ENCODE assay signal across 20 cellular contexts in the genomic region with DNA sequence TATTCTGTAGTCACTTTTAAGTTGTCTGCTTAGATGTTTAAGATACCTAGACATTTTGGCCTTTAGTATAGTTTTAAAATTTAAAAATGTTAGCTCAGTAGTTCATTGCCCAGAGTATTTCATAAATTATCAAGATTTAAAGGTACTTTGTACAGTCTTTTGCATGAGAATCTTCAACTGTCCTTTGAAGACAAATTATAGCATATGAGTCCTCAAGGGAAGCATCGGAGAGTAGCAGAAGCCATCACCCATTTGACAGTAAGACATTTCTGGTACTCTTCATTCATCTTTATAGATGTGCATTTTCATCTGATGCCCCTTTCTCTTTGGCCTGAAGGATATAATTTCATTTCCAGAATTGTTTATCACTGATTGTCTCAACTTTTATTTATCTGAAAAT.
DNase-seq lines count a peak whose midpoint lies in the region; ATAC-seq and TF ChIP-seq lines count a peak whose summit lies in the region.
"Had no signal": no experiment of that assay in that cellular context is flagged by ENCODE, and none has a peak within 500 bp of the region (broad histone marks: within the 10 kb centered on the region; RNA-seq: fewer than 3 reads in every experiment).

No MANE protein-coding gene starts in this region.

- ATAC-seq in CD4-positive, alpha-beta T cell (ENCODE audit: poor library complexity), result no peak
- ATAC-seq in T-helper 17 cell, result no peak
- ATAC-seq in memory B cell (ENCODE audit: low read depth), result no peak

- no peaks in the 10 kb centered on the region for H3K9me3 ChIP-seq in CD4-positive, alpha-beta T cell (ENCODE audit: control insufficient read depth, low read length)
- no peaks in the 10 kb centered on the region for H3K9me3 ChIP-seq in T-helper 17 cell (ENCODE audit: control insufficient read depth, low read length, poor library complexity, severe bottlenecking)
- H3K9me3 ChIP-seq: left ventricle myocardium inferior, tibial nerve had no signal

- no peaks in the 10 kb centered on the region for H3K27me3 ChIP-seq in CD4-positive, alpha-beta T cell (ENCODE audit: control insufficient read depth, insufficient read depth, low read length)
- H3K27me3 ChIP-seq: tibial nerve had no signal

- no peaks in the 10 kb centered on the region for H3K27me3 Mint-ChIP-seq in activated CD4-positive, alpha-beta T cell treated with anti-CD3 and anti-CD28 coated beads, Interleukin-2, amount 10 ng/mL, durations not matched to agents 7 days and 5 days
- H3K27me3 Mint-ChIP-seq in CD4-positive, alpha-beta T cell, result no peaks in the 10 kb centered on the region
- no peaks in the 10 kb centered on the region for H3K27me3 Mint-ChIP-seq in T-helper 17 cell
- H3K27me3 Mint-ChIP-seq in memory B cell, result no peaks in the 10 kb centered on the region

- H3K27ac Mint-ChIP-seq in activated CD4-positive, alpha-beta T cell treated with anti-CD3 and anti-CD28 coated beads, Interleukin-2, amount 10 ng/mL, durations not matched to agents 7 days and 5 days, result peak overlapping the region; percentile 69
- peak overlapping the region; percentile 70 for H3K27ac Mint-ChIP-seq in CD4-positive, alpha-beta T cell
- peak overlapping the region; percentile 59 for H3K27ac Mint-ChIP-seq in T-helper 17 cell
- H3K27ac Mint-ChIP-seq in memory B cell, result peak overlapping the region; percentile 78

- DNase-seq in activated CD4-positive, alpha-beta T cell treated with anti-CD3 and anti-CD28 coated beads, Interleukin-2, amount 10 ng/mL, durations not matched to agents 7 days and 5 days, result no peak
- DNase-seq in activated CD4-positive, alpha-beta T cell treated with anti-CD3 and anti-CD28 coated beads for 48 hours, result no peak
- DNase-seq in CD4-positive, alpha-beta T cell, result no peak
- DNase-seq in T-helper 17 cell, result no peak
- no peak for DNase-seq in memory B cell (ENCODE audit: low spot score in 2 of 2)
- DNase-seq in NCI-H2227 (lab: John Stamatoyannopoulos, UW; ENCODE audit: unreplicated experiment), result no peak
- no peak for DNase-seq in germinal center (ENCODE audit: low spot score)
- DNase-seq in 8988T, result no peak
- DNase-seq: activated CD4-positive, alpha-beta T cell treated with anti-CD3 and anti-CD28 coated beads for 1 hour; amygdala; glutamatergic neuron; H7; islet precursor cell; left ventricle myocardium inferior; NCI-H1105; NCI-H187 treated with DMSO at 0.1 percent for 48 hours; NCI-H2171 treated with DMSO at 0.1 percent for 48 hours; NCI-H524 treated with DMSO at 0.1 percent for 48 hours; NK-92 treated with Interleukin-12 subunit alpha and Interleukin-12 subunit beta, amount 100 ng/mL, for 24 hours had no signal

- intact Hi-C loops in CD4-positive, alpha-beta T cell (cut with DNase I, micrococcal nuclease), result no loop called here

- TF ChIP-seq CTCF in CD4-positive, alpha-beta T cell (IDR thresholded peaks at IDR 0.05), result no peak

- H3K27ac ChIP-seq in CD4-positive, alpha-beta T cell (ENCODE audit: low read depth, low read length), result no peak overlapping the region
- H3K27ac ChIP-seq: left ventricle myocardium inferior, tibial nerve had no signal

- POLR2A ChIA-PET in activated CD4-positive, alpha-beta T cell treated with anti-CD3 and anti-CD28 coated beads, Interleukin-2, amount 10 ng/mL, durations not matched to agents 7 days and 5 days (lab: Charles Lee), result no interaction called here
- POLR2A ChIA-PET in CD4-positive, alpha-beta T cell (lab: Charles Lee), result no interaction called here

- H3K36me3 Mint-ChIP-seq in activated CD4-positive, alpha-beta T cell treated with anti-CD3 and anti-CD28 coated beads, Interleukin-2, amount 10 ng/mL, durations not matched to agents 7 days and 5 days (ENCODE audit: low read depth), result peaks cover 47% of the 10 kb centered on the region
- peaks cover 62% of the 10 kb centered on the region for H3K36me3 Mint-ChIP-seq in CD4-positive, alpha-beta T cell (ENCODE audit: low read depth)
- H3K36me3 Mint-ChIP-seq in T-helper 17 cell (ENCODE audit: low read depth), result no peaks in the 10 kb centered on the region
- peaks cover 23% of the 10 kb centered on the region for H3K36me3 Mint-ChIP-seq in memory B cell

- no peaks in the 10 kb centered on the region for H3K9me3 Mint-ChIP-seq in activated CD4-positive, alpha-beta T cell treated with anti-CD3 and anti-CD28 coated beads, Interleukin-2, amount 10 ng/mL, durations not matched to agents 7 days and 5 days
- no peaks in the 10 kb centered on the region for H3K9me3 Mint-ChIP-seq in CD4-positive, alpha-beta T cell
- H3K9me3 Mint-ChIP-seq in memory B cell, result no peaks in the 10 kb centered on the region

- CTCF ChIA-PET in activated CD4-positive, alpha-beta T cell treated with anti-CD3 and anti-CD28 coated beads, Interleukin-2, amount 10 ng/mL, durations not matched to agents 7 days and 5 days (lab: Charles Lee), result interaction anchor here (1.3 to 1.4 kb wide), 2 partner anchors 8 to 13 kb away, joined by 3 to 4 read pairs; no protein-coding TSS in a partner anchor
- CTCF ChIA-PET in CD4-positive, alpha-beta T cell (lab: Charles Lee), result no interaction called here

- H3K4me1 Mint-ChIP-seq in activated CD4-positive, alpha-beta T cell treated with anti-CD3 and anti-CD28 coated beads, Interleukin-2, amount 10 ng/mL, durations not matched to agents 7 days and 5 days, result peaks cover 23% of the 10 kb centered on the region
- H3K4me1 Mint-ChIP-seq in CD4-positive, alpha-beta T cell (ENCODE audit: low read depth), result peaks cover 36% of the 10 kb centered on the region
- H3K4me1 Mint-ChIP-seq in T-helper 17 cell (peaks cover 16% of the 10 kb centered on the region), memory B cell (peaks cover 23% of the 10 kb centered on the region)

- no peak overlapping the region for H3K4me3 Mint-ChIP-seq in activated CD4-positive, alpha-beta T cell treated with anti-CD3 and anti-CD28 coated beads, Interleukin-2, amount 10 ng/mL, durations not matched to agents 7 days and 5 days
- H3K4me3 Mint-ChIP-seq in CD4-positive, alpha-beta T cell, result no peak overlapping the region
- H3K4me3 Mint-ChIP-seq in T-helper 17 cell, result no peak overlapping the region
- no peak overlapping the region for H3K4me3 Mint-ChIP-seq in memory B cell
